9 cellular contexts compared by ENCODE assay signal in genomic region chr9:89405832-89406231, GRCh38.
A peak's percentile ranks its signal among the peaks of the same experiment; 100 is the strongest.
DNase-seq lines count a peak whose midpoint lies in the region; ATAC-seq and TF ChIP-seq lines count a peak whose summit lies in the region.
"Had no signal": no experiment of that assay in that cellular context is flagged by ENCODE, and none has a peak within 500 bp of the region (broad histone marks: within the 10 kb centered on the region; RNA-seq: fewer than 3 reads in every experiment).

No MANE protein-coding gene starts in this region.

- DNase-seq in Kasumi-1 (lab: John Stamatoyannopoulos, UW) (no peak), NCI-H2227 treated with DMSO at 0.1 percent for 48 hours (lab: John Stamatoyannopoulos, UW) (no peak), NK-92 (lab: John Stamatoyannopoulos, UW; ENCODE audit: unreplicated experiment) (no peak), HCEC 1CT (no peak)

- H3K27ac ChIP-seq in neutrophil: peak overlapping the region; percentile 89

- peak overlapping the region; percentile 22 to 49 for H3K4me3 ChIP-seq in neutrophil (ENCODE audit: low read depth in 1 of 2, low read length in 1 of 2)
- H3K4me3 ChIP-seq: coronary artery had no signal

- H3K9me3 Mint-ChIP-seq in activated T-helper 17 cell treated with anti-CD3 and anti-CD28 coated beads, Interleukin-2, amount 50 U/mL, for 72 hours: no peaks in the 10 kb centered on the region

- H3K27me3 Mint-ChIP-seq in activated T-helper 17 cell treated with anti-CD3 and anti-CD28 coated beads, Interleukin-2, amount 50 U/mL, for 72 hours: no peaks in the 10 kb centered on the region

- H3K36me3 ChIP-seq in neutrophil: peaks cover 50% of the 10 kb centered on the region

- H3K9me3 ChIP-seq in neutrophil: no peaks in the 10 kb centered on the region

- peaks cover 99% of the 10 kb centered on the region for H3K36me3 Mint-ChIP-seq in activated T-helper 17 cell treated with anti-CD3 and anti-CD28 coated beads, Interleukin-2, amount 50 U/mL, for 72 hours (ENCODE audit: low read depth)

- H3K4me1 Mint-ChIP-seq in activated T-helper 17 cell treated with anti-CD3 and anti-CD28 coated beads, Interleukin-2, amount 50 U/mL, for 72 hours: peaks cover 44% of the 10 kb centered on the region

- TF ChIP-seq CTCF in neutrophil (IDR thresholded peaks at IDR 0.05): no peak

- peak overlapping the region; percentile 90 for H3K27ac Mint-ChIP-seq in activated T-helper 17 cell treated with anti-CD3 and anti-CD28 coated beads, Interleukin-2, amount 50 U/mL, for 72 hours

- peak; percentile 38 for ATAC-seq in GM18873 (IDR thresholded peaks at IDR 0.05; ENCODE audit: low FRiP score, unreplicated experiment)
- peak; percentile 51 for ATAC-seq in HG02763 (IDR thresholded peaks at IDR 0.05; ENCODE audit: unreplicated experiment)
- ATAC-seq in activated T-helper 17 cell treated with anti-CD3 and anti-CD28 coated beads, Interleukin-2, amount 50 U/mL, for 72 hours (replicated peaks): no peak

- peaks cover 56 to 74% of the 10 kb centered on the region in 2 experiments for H3K4me1 ChIP-seq in neutrophil (ENCODE audit: control insufficient read depth in 1 of 2, insufficient read depth in 1 of 2, low read depth in 1 of 2, low read length in 1 of 2)

- no peaks in the 10 kb centered on the region for H3K27me3 ChIP-seq in neutrophil

- H3K4me3 Mint-ChIP-seq in activated T-helper 17 cell treated with anti-CD3 and anti-CD28 coated beads, Interleukin-2, amount 50 U/mL, for 72 hours: peak overlapping the region; percentile 30
